18 cellular contexts compared by ENCODE assay signal in genomic region chr3:178257491-178257890, GRCh38.
"Had no signal": no experiment of that assay in that cellular context is flagged by ENCODE, and none has a peak within 500 bp of the region (broad histone marks: within the 10 kb centered on the region; RNA-seq: fewer than 3 reads in every experiment).

No MANE protein-coding gene starts in this region.

- DNase-seq: effector memory CD8-positive, alpha-beta T cell; esophagus squamous epithelium; foreskin keratinocyte; left colon; left ventricle myocardium superior; mesenchymal stem cell; naive B cell; occipital lobe; spleen; stimulated activated CD4-positive, alpha-beta T cell treated with anti-CD3 and anti-CD28 coated beads, Interleukin-15, amount 100 ng/mL, for 24 hours; stimulated activated CD4-positive, alpha-beta T cell treated with anti-CD3 and anti-CD28 coated beads, Interleukin-1b, Interleukin-23, amount 100 ng/mL, for 48 hours; stimulated activated CD4-positive, alpha-beta T cell treated with anti-CD3 and anti-CD28 coated beads, Interleukin-4, amount 100 ng/mL, for 24 hours; tibial artery; upper lobe of left lung; uterus had no signal

- H3K9me3 ChIP-seq: esophagus squamous epithelium, spleen, tibial artery, upper lobe of left lung, uterus had no signal

- ATAC-seq: effector memory CD8-positive, alpha-beta T cell; foreskin keratinocyte; left colon; left ventricle myocardium superior; sciatic nerve; stimulated activated memory B cell treated with anti-CD40 and anti-IgM and Interleukin-4, amounts not matched to agents 10 μg/mL and 1 μg/mL and 100 μg/mL, for 72 hours had no signal

- H3K36me3 ChIP-seq: esophagus squamous epithelium, spleen, tibial artery, upper lobe of left lung, uterus had no signal

- H3K27me3 ChIP-seq: esophagus squamous epithelium, foreskin keratinocyte, spleen, tibial artery, upper lobe of left lung, uterus had no signal

- H3K4me1 ChIP-seq: esophagus squamous epithelium, foreskin keratinocyte had no signal

- H3K27ac ChIP-seq: esophagus squamous epithelium, foreskin keratinocyte, spleen, tibial artery, upper lobe of left lung, uterus had no signal

- H3K4me3 ChIP-seq: esophagus squamous epithelium, lung, spleen, tibial artery, upper lobe of left lung, uterus had no signal
